ENCODE assay signal across 23 cellular contexts in the genomic region with DNA sequence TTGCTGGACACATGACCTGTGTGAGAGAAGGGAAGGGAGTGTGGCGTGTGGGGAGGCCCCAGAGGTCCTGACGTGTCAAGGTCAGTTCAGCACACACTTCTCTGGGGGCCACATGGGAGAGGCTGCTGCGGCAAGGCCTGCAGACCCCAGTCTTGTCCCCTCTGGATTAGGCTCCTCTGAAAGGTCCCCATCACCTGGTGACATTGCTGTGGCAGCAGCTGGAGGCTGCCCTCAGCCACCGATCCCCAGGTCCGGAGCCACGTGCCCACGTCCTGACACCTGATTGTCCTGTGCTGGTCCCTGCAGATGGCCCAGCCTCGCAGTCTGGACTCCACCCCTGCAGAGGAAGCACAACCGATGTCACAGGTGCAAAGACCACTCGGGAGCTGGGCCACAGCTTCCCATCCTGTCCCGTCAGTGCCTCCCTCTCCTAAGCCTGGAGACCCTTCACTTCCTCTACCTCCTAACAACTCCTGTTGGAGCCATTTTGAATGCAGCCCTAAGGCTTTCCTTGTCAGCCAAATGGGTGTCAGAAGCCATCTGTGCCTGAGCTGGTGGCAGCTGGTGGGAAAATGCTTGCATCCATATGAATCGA.
"Had no signal": no experiment of that assay in that cellular context is flagged by ENCODE, and none has a peak within 500 bp of the region (broad histone marks: within the 10 kb centered on the region; RNA-seq: fewer than 3 reads in every experiment).

No MANE protein-coding gene starts in this region.

- H3K9me3 Mint-ChIP-seq: activated naive CD4-positive, alpha-beta T cell treated with anti-CD3 and anti-CD28 coated beads, Interleukin-2, amount 10 ng/mL, durations not matched to agents 7 days and 5 days; activated naive CD8-positive, alpha-beta T cell treated with anti-CD3 and anti-CD28 coated beads, Interleukin-2, amount 10 ng/mL, durations not matched to agents 7 days and 5 days; central memory CD8-positive, alpha-beta T cell; dendritic cell treated with granulocyte-macrophage colony-stimulating factor and Interleukin-4, amounts not matched to agents 40 ng/mL and 50 ng/mL, for 4 days; natural killer cell treated with Interleukin-12 subunit alpha and Interleukin-12 subunit beta and Interleukin-15 and Interleukin-18, amount 100 ng/mL, for 72 hours; T-helper 2 cell treated with Interferon-gamma antibody and Interleukin-4, amounts not matched to agents 5 μg/mL and 100 μg/mL, for 36 hours; type B pancreatic cell had no signal

- H3K36me3 Mint-ChIP-seq: natural killer cell treated with Interleukin-12 subunit alpha and Interleukin-12 subunit beta and Interleukin-15 and Interleukin-18, amount 100 ng/mL, for 72 hours had no signal

- H3K4me3 Mint-ChIP-seq: activated naive CD4-positive, alpha-beta T cell treated with anti-CD3 and anti-CD28 coated beads, Interleukin-2, amount 10 ng/mL, durations not matched to agents 7 days and 5 days; activated naive CD8-positive, alpha-beta T cell treated with anti-CD3 and anti-CD28 coated beads, Interleukin-2, amount 10 ng/mL, durations not matched to agents 7 days and 5 days; central memory CD8-positive, alpha-beta T cell; dendritic cell treated with granulocyte-macrophage colony-stimulating factor and Interleukin-4, amounts not matched to agents 40 ng/mL and 50 ng/mL, for 4 days; natural killer cell treated with Interleukin-12 subunit alpha and Interleukin-12 subunit beta and Interleukin-15 and Interleukin-18, amount 100 ng/mL, for 72 hours; T-helper 2 cell treated with Interferon-gamma antibody and Interleukin-4, amounts not matched to agents 5 μg/mL and 100 μg/mL, for 36 hours; type B pancreatic cell had no signal

- H3K27ac ChIP-seq: esophagus squamous epithelium, testis, uterus had no signal

- H3K36me3 ChIP-seq: uterus had no signal

- ATAC-seq: left lobe of liver; natural killer cell treated with Interleukin-12 subunit alpha and Interleukin-12 subunit beta and Interleukin-15 and Interleukin-18, amount 100 ng/mL, for 72 hours; right cardiac atrium; stimulated activated naive CD8-positive, alpha-beta T cell treated with anti-CD3 and anti-CD28 coated beads, Interleukin-15, Interleukin-2, amounts not matched to agents 100 U/mL and 50 U/mL, for 24 hours had no signal

- H3K27ac Mint-ChIP-seq: activated naive CD4-positive, alpha-beta T cell treated with anti-CD3 and anti-CD28 coated beads, Interleukin-2, amount 10 ng/mL, durations not matched to agents 7 days and 5 days; activated naive CD8-positive, alpha-beta T cell treated with anti-CD3 and anti-CD28 coated beads, Interleukin-2, amount 10 ng/mL, durations not matched to agents 7 days and 5 days; dendritic cell treated with granulocyte-macrophage colony-stimulating factor and Interleukin-4, amounts not matched to agents 40 ng/mL and 50 ng/mL, for 4 days; natural killer cell treated with Interleukin-12 subunit alpha and Interleukin-12 subunit beta and Interleukin-15 and Interleukin-18, amount 100 ng/mL, for 72 hours; T-helper 2 cell treated with Interferon-gamma antibody and Interleukin-4, amounts not matched to agents 5 μg/mL and 100 μg/mL, for 36 hours; type B pancreatic cell had no signal

- H3K9me3 ChIP-seq: esophagus squamous epithelium, testis, uterus had no signal

- H3K4me3 ChIP-seq: esophagus squamous epithelium, lung, testis, uterus had no signal

- DNase-seq: activated CD4-positive, alpha-beta T cell treated with anti-CD3 and anti-CD28 coated beads for 4 hours; activated CD4-positive, alpha-beta T cell treated with anti-CD3 and anti-CD28 coated beads, Interleukin-2, amount 50 U/mL, for 4 hours; activated CD8-positive, alpha-beta memory T cell treated with anti-CD3 and anti-CD28 coated beads for 24 hours; activated gamma-delta T cell; activated naive CD4-positive, alpha-beta T cell treated with anti-CD3 and anti-CD28 coated beads, Interleukin-2, amount 10 ng/mL, durations not matched to agents 7 days and 5 days; activated naive CD8-positive, alpha-beta T cell treated with anti-CD3 and anti-CD28 coated beads, Interleukin-2, amount 10 ng/mL, durations not matched to agents 7 days and 5 days; esophagus squamous epithelium; foreskin melanocyte; kidney glomerular epithelial cell; mesendoderm; right cardiac atrium; stimulated activated CD4-positive, alpha-beta T cell treated with anti-CD3 and anti-CD28 coated beads, Interleukin-12 subunit alpha, Interleukin-12 subunit beta, amount 100 ng/mL, for 4 hours; stimulated activated CD4-positive, alpha-beta T cell treated with anti-CD3 and anti-CD28 coated beads, Interleukin-4, amount 100 ng/mL, for 1 hour; stimulated activated naive CD8-positive, alpha-beta T cell treated with anti-CD3 and anti-CD28 coated beads, Interleukin-15, Interleukin-2, amounts not matched to agents 100 U/mL and 50 U/mL, for 24 hours; testis; uterus had no signal

- H3K4me1 ChIP-seq: uterus had no signal

- H3K27me3 ChIP-seq: esophagus squamous epithelium, testis, uterus had no signal

- H3K27me3 Mint-ChIP-seq: activated naive CD4-positive, alpha-beta T cell treated with anti-CD3 and anti-CD28 coated beads, Interleukin-2, amount 10 ng/mL, durations not matched to agents 7 days and 5 days; activated naive CD8-positive, alpha-beta T cell treated with anti-CD3 and anti-CD28 coated beads, Interleukin-2, amount 10 ng/mL, durations not matched to agents 7 days and 5 days; dendritic cell treated with granulocyte-macrophage colony-stimulating factor and Interleukin-4, amounts not matched to agents 40 ng/mL and 50 ng/mL, for 4 days; type B pancreatic cell had no signal

- H3K4me1 Mint-ChIP-seq: central memory CD8-positive, alpha-beta T cell had no signal
